ENCODE assay signal across 8 cellular contexts in genomic region chr20:53866787-53867740, GRCh38.
DNase-seq lines count a peak whose midpoint lies in the region; ATAC-seq and TF ChIP-seq lines count a peak whose summit lies in the region.

No MANE protein-coding gene starts in this region.

- H3K9me3 Mint-ChIP-seq in CD8-positive, alpha-beta memory T cell = no peaks in the 10 kb centered on the region

- H3K4me3 Mint-ChIP-seq in CD8-positive, alpha-beta memory T cell = peak overlapping the region; percentile 4 to 80 (median 60)

- peak overlapping the region; percentile 32 for H3K4me3 ChIP-seq in CD8-positive, alpha-beta memory T cell (ENCODE audit: low read length)
- H3K4me3 ChIP-seq in ectodermal cell (ENCODE audit: insufficient read depth, low read depth, low read length) (no peak overlapping the region), neutrophil (ENCODE audit: low read depth in 1 of 2, low read length in 1 of 2) (no peak overlapping the region)

- H3K27me3 Mint-ChIP-seq in CD8-positive, alpha-beta memory T cell = no peaks in the 10 kb centered on the region

- no peaks in the 10 kb centered on the region for H3K36me3 ChIP-seq in CD8-positive, alpha-beta memory T cell (ENCODE audit: insufficient read depth, low read length)
- H3K36me3 ChIP-seq in ectodermal cell (ENCODE audit: control insufficient read depth, insufficient read depth, low read length) = no peaks in the 10 kb centered on the region
- H3K36me3 ChIP-seq in neutrophil = no peaks in the 10 kb centered on the region

- CTCF ChIA-PET in CD8-positive, alpha-beta memory T cell (lab: Charles Lee) = interaction anchor here (0.9 to 3.1 kb wide), 9 partner anchors 24 to 289 kb away, joined by 3 to 14 read pairs (median 4); no protein-coding TSS in a partner anchor

- TF ChIP-seq CTCF in neutrophil (IDR thresholded peaks at IDR 0.05) = no peak

- peak overlapping the region; percentile 70 to 96 (median 90) for H3K27ac Mint-ChIP-seq in CD8-positive, alpha-beta memory T cell

- POLR2A ChIA-PET in CD8-positive, alpha-beta memory T cell (lab: Charles Lee) = no interaction called here

- H3K27me3 ChIP-seq in CD8-positive, alpha-beta memory T cell (ENCODE audit: insufficient read depth, low read length, poor library complexity, severe bottlenecking) = no peaks in the 10 kb centered on the region
- no peaks in the 10 kb centered on the region for H3K27me3 ChIP-seq in ectodermal cell (ENCODE audit: control insufficient read depth, insufficient read depth, low read length, poor library complexity, severe bottlenecking)
- H3K27me3 ChIP-seq in neutrophil = no peaks in the 10 kb centered on the region

- H3K4me1 Mint-ChIP-seq in CD8-positive, alpha-beta memory T cell = peaks cover 53 to 79% (median 75%) of the 10 kb centered on the region in 3 donors

- H3K27ac ChIP-seq in CD8-positive, alpha-beta memory T cell (ENCODE audit: low read depth, low read length) = no peak overlapping the region
- peak overlapping the region; percentile 78 for H3K27ac ChIP-seq in ectodermal cell (ENCODE audit: insufficient read depth, low read depth, low read length, poor library complexity, severe bottlenecking)
- peak overlapping the region; percentile 66 for H3K27ac ChIP-seq in neutrophil

- no peaks in the 10 kb centered on the region for H3K36me3 Mint-ChIP-seq in CD8-positive, alpha-beta memory T cell

- ATAC-seq in GM21529 (IDR thresholded peaks at IDR 0.05; ENCODE audit: unreplicated experiment) (peak; percentile 58), HG03460 (IDR thresholded peaks at IDR 0.05; ENCODE audit: unreplicated experiment) (no peak)

- no peaks in the 10 kb centered on the region for H3K9me3 ChIP-seq in CD8-positive, alpha-beta memory T cell (ENCODE audit: low read length)
- no peaks in the 10 kb centered on the region for H3K9me3 ChIP-seq in ectodermal cell (ENCODE audit: control insufficient read depth, low read length)
- H3K9me3 ChIP-seq in neutrophil = no peaks in the 10 kb centered on the region

- no peak for DNase-seq in CD8-positive, alpha-beta memory T cell
- peak; percentile 23 for DNase-seq in NCI-H2171 (lab: John Stamatoyannopoulos, UW)
- DNase-seq in COLO668 (lab: John Stamatoyannopoulos, UW; ENCODE audit: unreplicated experiment) = no peak
- DNase-seq in OCI-M1 (lab: John Stamatoyannopoulos, UW) = no peak

- peaks cover 65% of the 10 kb centered on the region for H3K4me1 ChIP-seq in CD8-positive, alpha-beta memory T cell (ENCODE audit: insufficient read depth, low read length)
- H3K4me1 ChIP-seq in ectodermal cell (ENCODE audit: control insufficient read depth, insufficient read depth, low read length) = peaks cover 41% of the 10 kb centered on the region
- H3K4me1 ChIP-seq in neutrophil (ENCODE audit: control insufficient read depth in 1 of 2, insufficient read depth in 1 of 2, low read depth in 1 of 2, low read length in 1 of 2) = peaks cover 33 to 38% of the 10 kb centered on the region in 2 experiments

- WGBS in ectodermal cell, 2 experiments = 8 to 10% methylated on average over 10 of the region's 11 CpGs
